In genomic region chr22:22925146-22925794, GRCh38 we compare ENCODE assay signal across 1 cellular context.
TF ChIP-seq lines count a peak whose summit lies in the region.

No MANE protein-coding gene starts in this region.

TF ChIP-seq in H1, 55 proteins besides CTCF, POLR2A, EP300 and RAD21:
- TF ChIP-seq ASH2L (IDR thresholded peaks at IDR 0.05; ENCODE audit: low read length) (no peak), SUZ12 (IDR thresholded peaks at IDR 0.05; ENCODE audit: low read length) (no peak), ATF3 (IDR thresholded peaks at IDR 0.05; ENCODE audit: insufficient read depth, low read depth, low read length) (no peak), CEBPB (IDR thresholded peaks at IDR 0.05; ENCODE audit: low read depth, low read length) (no peak), KDM4A (IDR thresholded peaks at IDR 0.05; ENCODE audit: low read depth, low read length, severe bottlenecking) (no peak), GABPA (IDR thresholded peaks at IDR 0.05; ENCODE audit: borderline replicate concordance, insufficient read depth, low read length) (no peak), RFX5 (IDR thresholded peaks at IDR 0.05; ENCODE audit: borderline replicate concordance, low read depth, low read length) (no peak), RXRA (IDR thresholded peaks at IDR 0.05; ENCODE audit: insufficient read depth, low read depth, low read length) (no peak), ATF2 (IDR thresholded peaks at IDR 0.05; ENCODE audit: low read length) (no peak), USF2 (IDR thresholded peaks at IDR 0.05; ENCODE audit: low read length) (no peak), CREB1 (IDR thresholded peaks at IDR 0.05) (no peak), SP2 (IDR thresholded peaks at IDR 0.05; ENCODE audit: low read length) (no peak), MAFK (IDR thresholded peaks at IDR 0.05; ENCODE audit: low read depth, low read length) (no peak), YY1 (IDR thresholded peaks at IDR 0.05; ENCODE audit: low read depth, low read length) (no peak), SP1 (IDR thresholded peaks at IDR 0.05; ENCODE audit: low read depth, low read length) (no peak)
